In the genomic region with DNA sequence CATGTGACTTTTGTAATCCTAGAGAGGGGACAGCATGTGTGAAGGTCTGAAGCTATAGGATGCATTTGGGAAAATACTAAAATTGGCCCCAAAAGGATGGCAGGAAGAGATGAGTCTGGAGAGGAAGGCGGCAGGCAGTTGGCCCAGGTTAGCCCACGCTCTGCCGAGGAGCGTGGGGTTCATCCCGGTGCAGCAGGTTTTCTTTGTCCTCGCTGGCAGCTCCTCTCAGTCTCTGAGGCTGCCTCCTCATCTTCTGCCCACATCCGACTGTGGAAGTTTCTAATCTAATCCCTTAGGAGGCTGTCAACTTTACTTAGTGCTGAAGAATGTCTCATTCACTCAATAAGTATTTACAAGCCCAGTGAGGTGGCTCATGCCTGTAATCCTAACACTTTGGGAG, we compare ENCODE assay signal across 18 cellular contexts. TPM values are rescaled to one million over a fixed set of nuclear protein-coding genes. Genes with fewer than 3 reads are reported as not detected.
DNase-seq lines count a peak whose midpoint lies in the region; ATAC-seq, FAIRE-seq and TF ChIP-seq lines count a peak whose summit lies in the region.
"Had no signal": no experiment of that assay in that cellular context is flagged by ENCODE, and none has a peak within 500 bp of the region (broad histone marks: within the 10 kb centered on the region; RNA-seq: fewer than 3 reads in every experiment).

No MANE protein-coding gene starts in this region.

- H3K27ac ChIP-seq in Panc1 (ENCODE audit: low read length) (no peak overlapping the region), lower lobe of right lung (no peak overlapping the region)
- H3K27ac ChIP-seq: C4-2B had no signal

- H3K36me3 ChIP-seq in Panc1 (ENCODE audit: control insufficient read depth, insufficient read depth, low read length) (no peaks in the 10 kb centered on the region), lower lobe of right lung (no peaks in the 10 kb centered on the region)
- H3K36me3 ChIP-seq: BE2C had no signal

- POLR2A ChIA-PET in Panc1 (lab: Charles Lee) = no interaction called here

- TF ChIP-seq CTCF in Panc1 (IDR thresholded peaks at IDR 0.05) (no peak), lower lobe of right lung (IDR thresholded peaks at IDR 0.05) (no peak)

- FAIRE-seq in GM19239 (lab: Jason Lieb, UNC) = no peak
- FAIRE-seq: HepG2, HTR-8/SVneo had no signal

- H3K27me3 ChIP-seq in Panc1 (ENCODE audit: control insufficient read depth, insufficient read depth, low read length) (no peaks in the 10 kb centered on the region), lower lobe of right lung (ENCODE audit: low read depth) (no peaks in the 10 kb centered on the region)
- H3K27me3 ChIP-seq: BE2C had no signal

- in situ Hi-C loops in Panc1 (cut with HindIII; ENCODE audit: low pct_unique_long_range_greater_than_20kb, low sequenced_read_pairs) = no loop called here

- H3K4me3 ChIP-seq in Panc1 (ENCODE audit: low read depth in 2 of 2, low read length in 2 of 2) = no peak overlapping the region
- no peak overlapping the region for H3K4me3 ChIP-seq in lower lobe of right lung

- DNase-seq in EH (ENCODE audit: low read depth) = peak; percentile 32
- no peak for DNase-seq in Panc1 (ENCODE audit: low read depth, low spot score)
- DNase-seq in lower lobe of right lung = peak; percentile 14
- DNase-seq in superior temporal gyrus (ENCODE audit: extremely low spot score) = peak; percentile 13
- DNase-seq in GM19239 (ENCODE audit: insufficient read length, low spot score) = no peak
- no peak for DNase-seq in activated naive CD4-positive, alpha-beta T cell treated with anti-CD3 and anti-CD28 coated beads, Interleukin-2, amount 50 U/mL, for 16 hours
- no peak for DNase-seq in NCI-H1048 (lab: John Stamatoyannopoulos, UW)
- DNase-seq in DMS53 (lab: John Stamatoyannopoulos, UW) = no peak
- DNase-seq: ACHN; BE2C; CD4-positive, alpha-beta memory T cell; DMS79 treated with DMSO at 0.1 percent for 48 hours; GF-D8; HCEC 1CT; HFFc6 had no signal

- no peaks in the 10 kb centered on the region for H3K9me3 ChIP-seq in Panc1 (ENCODE audit: control insufficient read depth, insufficient read depth, low read depth, low read length)
- H3K9me3 ChIP-seq in lower lobe of right lung = no peaks in the 10 kb centered on the region
- H3K9me3 ChIP-seq: BE2C had no signal

- intact Hi-C loops in Panc1 (cut with micrococcal nuclease; ENCODE audit: unreplicated experiment) (no loop called here), lower lobe of right lung (cut with DNase I) (no loop called here)

- ATAC-seq in Panc1 (peak; percentile 71), lower lobe of right lung (no peak)
- ATAC-seq: HepG2 had no signal

- CTCF ChIA-PET in Panc1 (lab: Charles Lee) = no interaction called here

- H3K4me1 ChIP-seq in Panc1 (ENCODE audit: control insufficient read depth, insufficient read depth, low read length) = no peaks in the 10 kb centered on the region
- H3K4me1 ChIP-seq in lower lobe of right lung = no peaks in the 10 kb centered on the region
- H3K4me1 ChIP-seq: BE2C had no signal

- BruUV-seq in Panc1 (replicated peaks; lab: Mats Ljungman, UMichigan) = no TSS peak

RNA-seq across cellular contexts. Expression of a gene that starts 17.6 kb away (rescaled TPM):
- total RNA-seq in Panc1 (2021; ENCODE audit: unreplicated experiment) = 21.7 TPM
- polyA plus RNA-seq in Panc1 (2012; ENCODE audit: insufficient read length) = 12.7 TPM
- 59.6 TPM for total RNA-seq in lower lobe of right lung

Comparison
In these comparisons a context has a peak if more than half of its experiments do, and no peak if none do; other contexts are left out.
1. DNase-seq: peak in EH (single experiment), lower lobe of right lung (single experiment) and superior temporal gyrus (single experiment); none in Panc1 (single experiment), GM19239 (single experiment), activated naive CD4-positive, alpha-beta T cell treated with anti-CD3 and anti-CD28 coated beads, Interleukin-2, amount 50 U/mL, for 16 hours (single experiment), NCI-H1048 (single experiment) and DMS53 (single experiment).